26 cellular contexts compared by ENCODE assay signal in genomic region chrX:147646949-147647717, GRCh38.
"Had no signal": no experiment of that assay in that cellular context is flagged by ENCODE, and none has a peak within 500 bp of the region (broad histone marks: within the 10 kb centered on the region; RNA-seq: fewer than 3 reads in every experiment).

No MANE protein-coding gene starts in this region.

- DNase-seq: activated CD4-positive, alpha-beta T cell treated with anti-CD3 and anti-CD28 coated beads for 36 hours; activated CD4-positive, CD25-positive, alpha-beta regulatory T cell; activated CD8-positive, alpha-beta memory T cell treated with anti-CD3 and anti-CD28 coated beads, Interleukin-2, amount 10 ng/mL, durations not matched to agents 7 days and 5 days; activated CD8-positive, alpha-beta T cell treated with anti-CD3 and anti-CD28 coated beads, Interleukin-2, amount 10 ng/mL, durations not matched to agents 7 days and 5 days; activated naive CD4-positive, alpha-beta T cell treated with Interleukin-2 at 50 U/mL for 16 hours; activated T-cell treated with anti-CD3 and anti-CD28 coated beads, Interleukin-2, amount 50 U/mL, for 72 hours; aorta; cerebellar nuclear complex; colonic mucosa; effector memory CD4-positive, alpha-beta T cell; left lung; lower lobe of right lung; mesenchymal stem cell; naive thymus-derived CD8-positive, alpha-beta T cell; nucleus accumbens; psoas muscle; stimulated activated CD4-positive, alpha-beta T cell treated with anti-CD3 and anti-CD28 coated beads, Interleukin-1b, Interleukin-23, amount 100 ng/mL, for 48 hours; stimulated activated naive B cell treated with anti-CD40 and anti-IgM and Interleukin-4, amounts not matched to agents 10 μg/mL and 1 μg/mL and 100 μg/mL, for 72 hours; tibial artery; upper lobe of right lung had no signal

- H3K27me3 ChIP-seq: cardiac muscle cell, colonic mucosa, left lung, suprapubic skin, tibial artery, upper lobe of right lung had no signal

- H2AFZ ChIP-seq: parathyroid adenoma had no signal

- H3K9ac ChIP-seq: parathyroid adenoma had no signal

- H3K36me3 ChIP-seq: cardiac muscle cell, colonic mucosa, left lung, lower lobe of right lung, suprapubic skin, tibial artery, upper lobe of right lung had no signal

- FAIRE-seq: frontal cortex, islet of Langerhans had no signal

- H3K4me3 ChIP-seq: cardiac muscle cell, colonic mucosa, left lung, lower lobe of right lung, psoas muscle, smooth muscle cell, suprapubic skin, tibial artery, upper lobe of right lung had no signal

- H3K4me2 ChIP-seq: smooth muscle cell had no signal

- H3K27ac ChIP-seq: cardiac muscle cell, colonic mucosa, left lung, lower lobe of right lung, parathyroid adenoma, psoas muscle, suprapubic skin, tibial artery, upper lobe of right lung had no signal

- H3K9me3 ChIP-seq: colonic mucosa, left lung, lower lobe of right lung, psoas muscle, suprapubic skin, upper lobe of right lung had no signal

- H3K79me2 ChIP-seq: parathyroid adenoma had no signal

- H3K4me1 ChIP-seq: colonic mucosa, left lung, lower lobe of right lung, parathyroid adenoma, psoas muscle, suprapubic skin, tibial artery, upper lobe of right lung had no signal
